19 cellular contexts compared by ENCODE assay signal in the genomic region with DNA sequence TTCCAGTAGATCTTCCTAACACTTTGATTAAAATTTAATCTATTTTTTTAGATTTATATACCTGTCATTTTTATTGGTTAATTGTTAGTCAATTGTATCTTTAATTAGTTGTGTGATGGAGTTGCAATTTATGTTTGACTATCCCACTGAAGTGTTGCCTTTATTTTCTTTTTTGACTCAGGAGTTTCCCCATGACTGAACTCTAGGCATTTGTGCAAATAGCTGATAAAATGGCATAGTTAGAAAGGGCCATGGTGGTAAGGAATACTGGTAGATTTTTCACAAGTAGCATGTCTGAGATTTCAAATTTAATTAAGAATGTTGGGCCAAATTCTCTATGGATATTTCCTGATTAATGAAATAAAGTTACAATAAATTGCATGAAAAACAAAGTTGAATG.
A peak's percentile ranks its signal among the peaks of the same experiment; 100 is the strongest.
DNase-seq lines count a peak whose midpoint lies in the region.
"Had no signal": no experiment of that assay in that cellular context is flagged by ENCODE, and none has a peak within 500 bp of the region (broad histone marks: within the 10 kb centered on the region; RNA-seq: fewer than 3 reads in every experiment).

No MANE protein-coding gene starts in this region.

- in situ Hi-C loops in Caki2 (cut with HindIII; ENCODE audit: low pct_unique_long_range_greater_than_20kb, low sequenced_read_pairs): no loop called here

- DNase-seq in Caki2 (ENCODE audit: low read depth): peak; percentile 50
- DNase-seq in glomerular visceral epithelial cell (ENCODE audit: extremely low spot score): peak; percentile 31
- peak; percentile 51 for DNase-seq in left kidney (ENCODE audit: low read depth, low spot score)
- peak; percentile 3 for DNase-seq in retina
- no peak for DNase-seq in germinal center (ENCODE audit: low spot score)
- no peak for DNase-seq in SKM-1 treated with dmso at 0.1 percent for 144 hours (lab: John Stamatoyannopoulos, UW; ENCODE audit: unreplicated experiment)
- DNase-seq in SKM-1 (lab: John Stamatoyannopoulos, UW; ENCODE audit: unreplicated experiment): no peak
- no peak for DNase-seq in caudate nucleus (lab: John Stamatoyannopoulos, UW)
- DNase-seq: 8988T; CD8-positive, alpha-beta T cell; DMS 273 treated with DMSO at 0.1 percent for 48 hours; DMS53; DND-41; EL; GOT3; H7; HFFc6 had no signal

- H3K27ac ChIP-seq in caudate nucleus (ENCODE audit: low read depth, low read length): no peak overlapping the region
- H3K27ac ChIP-seq: BLaER1 treated with 17β-estradiol and CSF1 and Interleukin-3, amounts not matched to agents 10 nM and 100 nM; HL-60 had no signal

Comparison
In these comparisons a context has a peak if more than half of its experiments do, and no peak if none do; other contexts are left out.
1. DNase-seq: peak in Caki2 (single experiment), glomerular visceral epithelial cell (single experiment), left kidney (single experiment) and retina (single experiment); none in germinal center (single experiment), SKM-1 treated with dmso at 0.1 percent for 144 hours (single experiment), SKM-1 (single experiment) and caudate nucleus (0 of 61).